Comparison of ENCODE assay signal across 17 cellular contexts in genomic region chr2:49931243-49931642, GRCh38.
"Had no signal": no experiment of that assay in that cellular context is flagged by ENCODE, and none has a peak within 500 bp of the region (broad histone marks: within the 10 kb centered on the region; RNA-seq: fewer than 3 reads in every experiment).

No MANE protein-coding gene starts in this region.

- DNase-seq: KBM-7, MV-4-11, NCI-H1048, NCI-H1105, NCI-H1417, NCI-H146, NCI-H1694 treated with DMSO at 0.1 percent for 48 hours, NCI-H1930, NCI-H2081, NCI-H2107, NCI-H226, NCI-H446, NCI-H510A, NCI-H524 treated with DMSO at 0.1 percent for 48 hours, NCI-H69, NCI-H774, SHP77 had no signal
